ENCODE assay signal across 9 cellular contexts in the genomic region with DNA sequence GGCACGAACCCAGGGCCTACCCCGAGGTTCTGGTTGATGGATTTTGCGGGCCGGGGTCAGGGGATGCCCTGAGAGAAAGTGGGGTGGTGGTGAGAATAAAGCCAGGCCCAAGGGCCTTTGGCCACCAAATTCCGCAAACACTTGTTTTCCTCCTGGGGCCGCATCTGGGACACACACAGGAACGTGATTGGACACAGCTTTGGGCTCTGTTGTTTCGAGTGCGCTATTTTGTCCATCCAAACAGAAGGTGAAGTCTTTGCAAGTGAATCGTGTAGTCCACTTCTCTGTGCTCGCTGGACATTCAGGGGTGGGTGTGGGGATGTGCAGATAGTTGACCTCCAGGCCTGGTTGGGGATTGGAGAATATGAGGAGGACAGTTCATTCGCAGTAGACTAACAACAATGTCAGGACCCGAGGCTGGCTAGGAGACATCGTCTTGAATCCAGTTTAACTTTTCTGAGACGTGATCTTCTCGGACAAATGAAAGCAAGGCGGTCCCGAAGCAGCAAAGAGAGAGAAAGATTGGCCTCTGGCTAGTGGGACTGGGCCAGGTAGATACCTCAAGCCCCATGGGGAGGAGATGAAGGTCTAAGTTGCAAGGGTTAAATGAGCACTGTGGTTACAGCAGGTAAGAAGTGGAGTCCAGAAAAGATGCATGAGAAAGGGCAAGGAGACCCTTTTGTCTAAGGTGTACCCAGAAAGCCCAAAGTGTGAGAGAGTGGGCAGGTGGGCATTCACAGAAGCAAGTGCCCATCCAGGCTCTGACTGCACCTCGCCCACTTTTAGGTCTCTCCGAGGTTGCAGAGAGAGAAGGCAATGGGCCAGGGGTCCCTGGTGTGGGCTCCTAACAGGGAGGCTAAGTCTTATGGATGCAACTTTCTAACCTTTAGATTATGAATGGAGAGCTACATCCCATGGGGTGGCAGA. TPM values are rescaled to one million over a fixed set of nuclear protein-coding genes. Genes with fewer than 3 reads are reported as not detected.
DNase-seq lines count a peak whose midpoint lies in the region; ATAC-seq lines count a peak whose summit lies in the region.
"Had no signal": no experiment of that assay in that cellular context is flagged by ENCODE, and none has a peak within 500 bp of the region (broad histone marks: within the 10 kb centered on the region; RNA-seq: fewer than 3 reads in every experiment).

No MANE protein-coding gene starts in this region.

- DNase-seq in stimulated activated naive CD8-positive, alpha-beta T cell treated with anti-CD3 and anti-CD28 coated beads, Interleukin-15, Interleukin-2, amounts not matched to agents 100 U/mL and 50 U/mL, for 24 hours: no peak
- DNase-seq in caudate nucleus (lab: John Stamatoyannopoulos, UW): peak in 4 of 61 donors; percentile 32 to 56 (median 50)
- no peak for DNase-seq in naive thymus-derived CD8-positive, alpha-beta T cell
- DNase-seq in NCI-H446 (lab: John Stamatoyannopoulos, UW): no peak
- no peak for DNase-seq in G401 (ENCODE audit: low spot score)
- DNase-seq: NCI-H1092 treated with DMSO at 0.1 percent for 48 hours had no signal

- no peaks in the 10 kb centered on the region for H3K4me1 Mint-ChIP-seq in stimulated activated naive CD8-positive, alpha-beta T cell treated with anti-CD3 and anti-CD28 coated beads, Interleukin-15, Interleukin-2, amounts not matched to agents 100 ng/mL and 50 ng/mL, for 24 hours (ENCODE audit: low read depth)
- peaks cover 9 to 17% (median 11%) of the 10 kb centered on the region in 4 donors for H3K4me1 Mint-ChIP-seq in naive thymus-derived CD8-positive, alpha-beta T cell

- H3K27me3 Mint-ChIP-seq in stimulated activated naive CD8-positive, alpha-beta T cell treated with anti-CD3 and anti-CD28 coated beads, Interleukin-15, Interleukin-2, amounts not matched to agents 100 ng/mL and 50 ng/mL, for 24 hours: peaks cover 37% of the 10 kb centered on the region
- peaks cover 8 to 33% (median 11%) of the 10 kb centered on the region in 5 donors for H3K27me3 Mint-ChIP-seq in naive thymus-derived CD8-positive, alpha-beta T cell

- H3K4me3 Mint-ChIP-seq in stimulated activated naive CD8-positive, alpha-beta T cell treated with anti-CD3 and anti-CD28 coated beads, Interleukin-15, Interleukin-2, amounts not matched to agents 100 ng/mL and 50 ng/mL, for 24 hours: peak overlapping the region; percentile 69
- H3K4me3 Mint-ChIP-seq in naive thymus-derived CD8-positive, alpha-beta T cell: peak overlapping the region; percentile 46 to 85 (median 80)

- in situ Hi-C loops in G401 (cut with HindIII; ENCODE audit: low sequenced_read_pairs): no loop called here

- no peak overlapping the region for H3K27ac Mint-ChIP-seq in stimulated activated naive CD8-positive, alpha-beta T cell treated with anti-CD3 and anti-CD28 coated beads, Interleukin-15, Interleukin-2, amounts not matched to agents 100 ng/mL and 50 ng/mL, for 24 hours
- H3K27ac Mint-ChIP-seq in naive thymus-derived CD8-positive, alpha-beta T cell: peak overlapping the region in 7 of 10 donors; percentile 7 to 74 (median 58)

- no peak for ATAC-seq in stimulated activated naive CD8-positive, alpha-beta T cell treated with anti-CD3 and anti-CD28 coated beads, Interleukin-15, Interleukin-2, amounts not matched to agents 100 U/mL and 50 U/mL, for 24 hours
- ATAC-seq in naive thymus-derived CD8-positive, alpha-beta T cell: no peak
- no peak for ATAC-seq in GM21619 (IDR thresholded peaks at IDR 0.05; ENCODE audit: unreplicated experiment)
- ATAC-seq in GM21786 (IDR thresholded peaks at IDR 0.05; ENCODE audit: unreplicated experiment): no peak

- H3K9me3 Mint-ChIP-seq in stimulated activated naive CD8-positive, alpha-beta T cell treated with anti-CD3 and anti-CD28 coated beads, Interleukin-15, Interleukin-2, amounts not matched to agents 100 ng/mL and 50 ng/mL, for 24 hours: no peaks in the 10 kb centered on the region
- H3K9me3 Mint-ChIP-seq in naive thymus-derived CD8-positive, alpha-beta T cell: no peaks in the 10 kb centered on the region

- H3K27ac ChIP-seq in caudate nucleus (ENCODE audit: low read depth, low read length): peak overlapping the region; percentile 85

- POLR2A ChIA-PET in naive thymus-derived CD8-positive, alpha-beta T cell (lab: Charles Lee): interaction anchor here (1.0 to 3.1 kb wide), 3 partner anchors 11 to 20 kb away, joined by 4 to 14 read pairs (median 12); no protein-coding TSS in a partner anchor

- no peaks in the 10 kb centered on the region for H3K36me3 Mint-ChIP-seq in stimulated activated naive CD8-positive, alpha-beta T cell treated with anti-CD3 and anti-CD28 coated beads, Interleukin-15, Interleukin-2, amounts not matched to agents 100 ng/mL and 50 ng/mL, for 24 hours (ENCODE audit: low read depth)
- no peaks in the 10 kb centered on the region for H3K36me3 Mint-ChIP-seq in naive thymus-derived CD8-positive, alpha-beta T cell

RNA-seq across cellular contexts. Expression of a gene that starts 0.8 kb away (rescaled TPM):
- total RNA-seq in naive thymus-derived CD8-positive, alpha-beta T cell: 1 to 10 TPM in 1 of 2 experiments, under 1 TPM in 1; 0.78 to 1.2 TPM
- polyA plus RNA-seq in naive thymus-derived CD8-positive, alpha-beta T cell: 1 to 10 TPM in 1 of 3 donors, under 1 TPM in 2; 0.44 to 1.1 (median 0.54) TPM
- total RNA-seq in G401 (2014; rRNA removed; shearing (Covaris generic)): 0.06 and 0.31 TPM in 2 replicates

RNA-seq across cellular contexts. Expression of a gene that starts 17.9 kb away (rescaled TPM):
- 100 to 1,000 TPM; 138 to 151 TPM for total RNA-seq in naive thymus-derived CD8-positive, alpha-beta T cell
- 100 to 1,000 TPM in 1 of 3 donors, 10 to 100 TPM in 2; 58.6 to 142 (median 82.6) TPM for polyA plus RNA-seq in naive thymus-derived CD8-positive, alpha-beta T cell
- 25.0 and 33.5 TPM in 2 replicates for total RNA-seq in G401 (2014; rRNA removed; shearing (Covaris generic))

RNA-seq across cellular contexts. Expression of a gene that starts 45.4 kb away (rescaled TPM):
- 10 to 100 TPM; 44.8 to 44.9 TPM for total RNA-seq in naive thymus-derived CD8-positive, alpha-beta T cell
- polyA plus RNA-seq in naive thymus-derived CD8-positive, alpha-beta T cell: 10 to 100 TPM; 10.1 to 37.1 (median 16.2) TPM
- not detected in 2 replicates for total RNA-seq in G401 (2014; rRNA removed; shearing (Covaris generic))

RNA-seq across cellular contexts. Expression of a gene that starts 47.4 kb away (rescaled TPM):
- not detected for total RNA-seq in naive thymus-derived CD8-positive, alpha-beta T cell
- polyA plus RNA-seq in naive thymus-derived CD8-positive, alpha-beta T cell: not detected
- total RNA-seq in G401 (2014; rRNA removed; shearing (Covaris generic)): not detected in 2 replicates

Comparison
In these comparisons a context has a peak if more than half of its experiments do, and no peak if none do; other contexts are left out.
1. RNA of a gene that starts 45.4 kb away (total RNA-seq): 44.8 to 44.9 TPM in naive thymus-derived CD8-positive, alpha-beta T cell; not detected in G401; every median in the first group is over 10 times any median in the second.